11 cellular contexts compared by ENCODE assay signal in the genomic region with DNA sequence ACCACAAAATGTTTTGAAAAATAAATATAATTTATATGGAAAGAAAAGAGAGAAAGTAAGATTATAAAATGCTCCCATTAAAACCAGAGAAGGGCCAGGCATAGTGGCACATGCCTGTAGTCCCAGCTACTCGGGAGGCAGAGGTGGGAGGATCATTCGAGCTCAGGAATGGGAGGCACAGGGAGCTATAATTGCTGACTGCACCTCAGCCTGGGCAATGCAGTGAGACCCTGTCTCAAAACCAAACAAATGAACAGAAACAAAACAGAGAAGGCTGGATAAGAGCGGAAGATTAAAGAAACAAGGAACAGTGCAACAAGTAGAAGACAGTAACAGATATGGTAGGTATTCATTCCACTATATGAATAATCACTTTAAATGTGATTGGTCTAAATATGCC.
"Had no signal": no experiment of that assay in that cellular context is flagged by ENCODE, and none has a peak within 500 bp of the region (broad histone marks: within the 10 kb centered on the region; RNA-seq: fewer than 3 reads in every experiment).

No MANE protein-coding gene starts in this region.

- H3K4me1 Mint-ChIP-seq: GM23338, H9 had no signal

- H3K36me3 ChIP-seq: HAP-1 had no signal

- H3K27ac Mint-ChIP-seq: GM23338, H9, HFFc6 had no signal

- H3K4me1 ChIP-seq: HAP-1 had no signal

- H3K4me2 ChIP-seq: GM23338 had no signal

- H3K9me3 Mint-ChIP-seq: GM23338, H9, HFFc6 had no signal

- H3K4me3 Mint-ChIP-seq: GM23338, H9, HFFc6 had no signal

- DNase-seq: GM23248, GOT3, H7, H9, HCEC 1CT, HFFc6 had no signal

- H3K4me3 ChIP-seq: GM23248, GM23338, HAP-1 had no signal

- H3K9ac ChIP-seq: GM23248 had no signal

- FAIRE-seq: H1, H54 had no signal

- H3K27ac ChIP-seq: GM23248 had no signal

- H3K9me3 ChIP-seq: HAP-1 had no signal

- H2AFZ ChIP-seq: GM23248, GM23338 had no signal

- ATAC-seq: GM23338, HCT116 had no signal
